16 cellular contexts compared by ENCODE assay signal in genomic region chr21:34528131-34528561, GRCh38. TPM values are rescaled to one million over a fixed set of nuclear protein-coding genes. Genes with fewer than 3 reads are reported as not detected.
DNase-seq lines count a peak whose midpoint lies in the region; ATAC-seq, FAIRE-seq and TF ChIP-seq lines count a peak whose summit lies in the region.
"Had no signal": no experiment of that assay in that cellular context is flagged by ENCODE, and none has a peak within 500 bp of the region (broad histone marks: within the 10 kb centered on the region; RNA-seq: fewer than 3 reads in every experiment).

No MANE protein-coding gene starts in this region.

- no peak overlapping the region for H3K4me3 Mint-ChIP-seq in naive thymus-derived CD8-positive, alpha-beta T cell
- H3K4me3 Mint-ChIP-seq: neural progenitor cell had no signal

- FAIRE-seq in H54 (lab: Jason Lieb, UNC), result no peak
- FAIRE-seq: bronchial epithelial cell had no signal

- no peak for DNase-seq in heart right ventricle
- DNase-seq in left cardiac atrium, result no peak
- DNase-seq in coronary artery (ENCODE audit: low spot score), result no peak
- DNase-seq in mesenchymal stem cell, result no peak
- DNase-seq in transverse colon, result no peak
- DNase-seq in NCI-H2196 (lab: John Stamatoyannopoulos, UW; ENCODE audit: unreplicated experiment), result no peak
- DNase-seq in naive thymus-derived CD8-positive, alpha-beta T cell, result no peak
- no peak for DNase-seq in H54 (ENCODE audit: insufficient read length, low spot score)
- DNase-seq: activated CD4-positive, alpha-beta T cell treated with anti-CD3 and anti-CD28 coated beads, Interleukin-2, amount 50 U/mL, for 1 hour; HCEC 1CT; left colon; SHP77 treated with DMSO at 0.1 percent for 48 hours; T-helper 9 cell had no signal

- TF ChIP-seq POLR2A in transverse colon (IDR thresholded peaks at IDR 0.05) (no peak), H54 (IDR thresholded peaks at IDR 0.05; ENCODE audit: low read depth, low read length) (no peak)

- H4K8ac ChIP-seq in mesenchymal stem cell (ENCODE audit: low read length), result peak overlapping the region; percentile 59

- no peak overlapping the region for H3K27ac Mint-ChIP-seq in naive thymus-derived CD8-positive, alpha-beta T cell
- H3K27ac Mint-ChIP-seq: neural progenitor cell had no signal

- H3K36me3 ChIP-seq in heart right ventricle (peaks cover 0 to 7% (median 0%) of the 10 kb centered on the region in 9 donors), mesenchymal stem cell (ENCODE audit: control insufficient read depth in 1 of 2, insufficient read depth in 2 of 2, low read depth in 1 of 2, low read length in 2 of 2) (peaks cover under 1 to 4% of the 10 kb centered on the region in 2 experiments), transverse colon (no peaks in the 10 kb centered on the region)
- H3K36me3 ChIP-seq: neural progenitor cell had no signal

- no peak overlapping the region for H3K23ac ChIP-seq in mesenchymal stem cell (ENCODE audit: low read length in 2 of 2)

- H3K9me3 Mint-ChIP-seq in naive thymus-derived CD8-positive, alpha-beta T cell, result peaks cover 0 to 18% (median 2%) of the 10 kb centered on the region in 9 donors

- peak overlapping the region; percentile 99 for H3K9ac ChIP-seq in mesenchymal stem cell (ENCODE audit: low read length)
- H3K9ac ChIP-seq: neural progenitor cell had no signal

- H3K9me3 ChIP-seq in heart right ventricle (peaks cover 0 to 12% (median 0%) of the 10 kb centered on the region in 11 donors), mesenchymal stem cell (ENCODE audit: control insufficient read depth, low read length) (no peaks in the 10 kb centered on the region), transverse colon (no peaks in the 10 kb centered on the region)

- TF ChIP-seq CTCF in heart right ventricle (IDR thresholded peaks at IDR 0.05), result no peak
- no peak for TF ChIP-seq CTCF in coronary artery (IDR thresholded peaks at IDR 0.05)
- no peak for TF ChIP-seq CTCF in transverse colon (IDR thresholded peaks at IDR 0.05)

- H3K27me3 ChIP-seq in heart right ventricle (no peaks in the 10 kb centered on the region), mesenchymal stem cell (ENCODE audit: control insufficient read depth in 1 of 2, insufficient read depth in 1 of 2, low read length in 2 of 2) (no peaks in the 10 kb centered on the region), transverse colon (no peaks in the 10 kb centered on the region)

- H3K27me3 Mint-ChIP-seq in naive thymus-derived CD8-positive, alpha-beta T cell, result no peaks in the 10 kb centered on the region

- no peak overlapping the region for H3K14ac ChIP-seq in mesenchymal stem cell (ENCODE audit: low read length in 2 of 2)

- H3K4me2 ChIP-seq in mesenchymal stem cell (ENCODE audit: low read length, poor library complexity, severe bottlenecking), result no peak overlapping the region
- H3K4me2 ChIP-seq: neural progenitor cell had no signal

- H3K4ac ChIP-seq in mesenchymal stem cell (ENCODE audit: low read depth in 1 of 2, low read length in 2 of 2), result peak overlapping the region in 1 of 2 experiments; percentile 61

- in situ Hi-C loops in transverse colon (cut with MboI; ENCODE audit: low pct_ligation_motif_present in 1 of 4, low pct_unique_long_range_greater_than_20kb in 1 of 4, low sequenced_read_pairs in 3 of 4), result no loop called here

- no peak overlapping the region for H4K91ac ChIP-seq in mesenchymal stem cell (ENCODE audit: low read length)

- POLR2A ChIA-PET in naive thymus-derived CD8-positive, alpha-beta T cell (lab: Charles Lee), result no interaction called here

- no peak overlapping the region for H2AFZ ChIP-seq in mesenchymal stem cell (ENCODE audit: low read depth, low read length)
- H2AFZ ChIP-seq: neural progenitor cell had no signal

- H2BK15ac ChIP-seq in mesenchymal stem cell (ENCODE audit: low read depth, poor library complexity, severe bottlenecking), result no peak overlapping the region

- H3K36me3 Mint-ChIP-seq in naive thymus-derived CD8-positive, alpha-beta T cell, result peaks cover 0 to 5% (median 2%) of the 10 kb centered on the region in 3 donors

- H2BK120ac ChIP-seq in mesenchymal stem cell (ENCODE audit: low read depth, low read length), result no peak overlapping the region

- intact Hi-C loops in heart right ventricle (cut with DNase I) (loop anchor here in 5 of 10 donors (5.0 kb wide), 3 partner anchors 49 to 74 kb away; no protein-coding TSS in a partner anchor), left cardiac atrium (cut with DNase I) (loop anchor here in 1 of 2 donors (5.0 kb wide), 1 partner anchor 49 kb away; no protein-coding TSS in a partner anchor), transverse colon (cut with DNase I; ENCODE audit: low total_unique reads) (loop anchor here (5.0 kb wide), 1 partner anchor 69 kb away; no protein-coding TSS in a partner anchor)

- H2BK5ac ChIP-seq in mesenchymal stem cell (ENCODE audit: low read depth, low read length, poor library complexity, severe bottlenecking), result peak overlapping the region; percentile 1

- peak overlapping the region in 8 of 10 donors; percentile 17 to 97 (median 94) for H3K27ac ChIP-seq in heart right ventricle
- H3K27ac ChIP-seq in coronary artery, result peak overlapping the region; percentile 45 to 91
- peak overlapping the region; percentile 32 for H3K27ac ChIP-seq in mesenchymal stem cell (ENCODE audit: low read length, poor library complexity, severe bottlenecking)
- peak overlapping the region; percentile 89 to 97 (median 94) for H3K27ac ChIP-seq in transverse colon
- H3K27ac ChIP-seq: neural progenitor cell had no signal

- WGBS in heart right ventricle, 2 donors, result 74 to 88% methylated on average over 3 of the region's 3 CpGs
- 100% methylated on average over 2 of the region's 3 CpGs for WGBS in mesenchymal stem cell
- 60 to 64% methylated on average over 3 of the region's 3 CpGs for WGBS in transverse colon (ENCODE audit: low coverage in 1 of 2), 2 donors

- TF ChIP-seq EP300 in transverse colon (IDR thresholded peaks at IDR 0.05; ENCODE audit: low read depth), result no peak

- ATAC-seq in heart right ventricle (no peak), left cardiac atrium (no peak)
- no peak for ATAC-seq in naive thymus-derived CD8-positive, alpha-beta T cell
- ATAC-seq: left colon had no signal

- H3K4me1 ChIP-seq in heart right ventricle (peaks cover 0 to 58% (median 40%) of the 10 kb centered on the region in 9 donors), mesenchymal stem cell (ENCODE audit: control insufficient read depth, insufficient read depth, low read depth, low read length) (peaks cover 11% of the 10 kb centered on the region), transverse colon (peaks cover 15 to 49% (median 36%) of the 10 kb centered on the region in 4 donors)

- peak overlapping the region in 1 of 2 experiments; percentile 75 for H2BK12ac ChIP-seq in mesenchymal stem cell (ENCODE audit: low read length in 2 of 2)

- H2AK5ac ChIP-seq in mesenchymal stem cell (ENCODE audit: low read length, severe bottlenecking), result peak overlapping the region; percentile 98

- peaks cover 2 to 18% (median 10%) of the 10 kb centered on the region in 4 donors for H3K4me1 Mint-ChIP-seq in naive thymus-derived CD8-positive, alpha-beta T cell

- peak overlapping the region in 1 of 2 experiments; percentile 38 for H3K18ac ChIP-seq in mesenchymal stem cell (ENCODE audit: low read depth in 1 of 2, low read length in 2 of 2)

- H3K4me3 ChIP-seq in heart right ventricle, result no peak overlapping the region
- H3K4me3 ChIP-seq in coronary artery, result no peak overlapping the region
- H3K4me3 ChIP-seq in mesenchymal stem cell (ENCODE audit: insufficient read depth in 1 of 2, low read depth in 1 of 2, low read length in 2 of 2), result no peak overlapping the region
- no peak overlapping the region for H3K4me3 ChIP-seq in transverse colon
- H3K4me3 ChIP-seq: neural progenitor cell had no signal

- H3K79me1 ChIP-seq in mesenchymal stem cell (replicated peaks; ENCODE audit: low read length, poor library complexity, severe bottlenecking), result peaks cover 13% of the 10 kb centered on the region

RNA-seq across cellular contexts. Expression of gene KCNE1, which starts 16.1 kb away (rescaled TPM):
- 10 to 100 TPM in 2 of 10 donors, 1 to 10 TPM in 8; 4.7 to 15.5 (median 7.5) TPM for total RNA-seq in heart right ventricle
- 1 to 10 TPM in 1 of 2 donors, under 1 TPM in 1; 0.75 to 2.4 TPM for polyA plus RNA-seq in heart right ventricle
- total RNA-seq in left cardiac atrium, result 1 to 10 TPM; 4.8 to 7.5 TPM
- 0.19 TPM for polyA plus RNA-seq in mesenchymal stem cell (2013, experiment 1 of 2)
- 0.23 TPM for polyA plus RNA-seq in mesenchymal stem cell (2013, experiment 2 of 2)
- 1 to 10 TPM in 3 of 4 donors, not detected in 1; 1.5 to 2.6 (median 2.4) TPM for total RNA-seq in transverse colon
- under 1 TPM; 0.19 to 0.23 TPM for total RNA-seq in naive thymus-derived CD8-positive, alpha-beta T cell
- not detected for polyA plus RNA-seq in naive thymus-derived CD8-positive, alpha-beta T cell
- total RNA-seq: smooth muscle cell had no signal

Comparison
In these comparisons a context has a peak if more than half of its experiments do, and no peak if none do; other contexts are left out.
1. H3K27ac ChIP-seq: peak in every context shown above with its lines; median percentile 94 in transverse colon; 94 in heart right ventricle; 68 in coronary artery; 32 in mesenchymal stem cell.